ENCODE assay signal across 23 cellular contexts in genomic region chr22:22043296-22044078, GRCh38.
DNase-seq lines count a peak whose midpoint lies in the region; ATAC-seq and TF ChIP-seq lines count a peak whose summit lies in the region.
"Had no signal": no experiment of that assay in that cellular context is flagged by ENCODE, and none has a peak within 500 bp of the region (broad histone marks: within the 10 kb centered on the region; RNA-seq: fewer than 3 reads in every experiment).

No MANE protein-coding gene starts in this region.

- H3K27me3 ChIP-seq in spleen (replicated peaks in 1 of 7): no peaks in the 10 kb centered on the region
- H3K27me3 ChIP-seq: MG63, neutrophil had no signal

- CTCF ChIA-PET in HEK293T (lab: Yijun Ruan, JAX): interaction anchor here (0.6 to 1.5 kb wide), 3 partner anchors 17 to 428 kb away, joined by 3 to 5 read pairs (median 3); no protein-coding TSS in a partner anchor

- intact Hi-C loops in spleen (cut with DNase I; ENCODE audit: low total_unique reads): no loop called here

- peak overlapping the region in 1 of 8 donors; percentile 47 for H3K4me3 ChIP-seq in spleen
- H3K4me3 ChIP-seq: HAP-1, MG63 had no signal

- no peaks in the 10 kb centered on the region for H3K36me3 ChIP-seq in spleen
- H3K36me3 ChIP-seq: HAP-1, MG63, neutrophil had no signal

- TF ChIP-seq POLR2A in Raji (IDR thresholded peaks at IDR 0.05; ENCODE audit: insufficient read depth, low read depth, low read length): peak; percentile 80
- no peak for TF ChIP-seq POLR2A in spleen (IDR thresholded peaks at IDR 0.05)

- ATAC-seq in GM21723 (IDR thresholded peaks at IDR 0.05; ENCODE audit: unreplicated experiment) (peak; percentile 61), HG03139 (IDR thresholded peaks at IDR 0.05; ENCODE audit: unreplicated experiment) (no peak)
- ATAC-seq: HepG2; left ventricle myocardium superior; PC-3; stimulated activated naive CD8-positive, alpha-beta T cell treated with anti-CD3 and anti-CD28 coated beads, Interleukin-15, amount 100 ng/mL, for 72 hours had no signal

- peak overlapping the region in 5 of 8 donors; percentile 3 to 74 (median 40) for H3K27ac ChIP-seq in spleen
- H3K27ac ChIP-seq: neutrophil, VCaP had no signal

- H3K9me3 ChIP-seq in spleen: no peaks in the 10 kb centered on the region
- H3K9me3 ChIP-seq: HAP-1, MG63, neutrophil had no signal

- POLR2A ChIA-PET in HEK293T (lab: Yijun Ruan, JAX): interaction anchor here (1.3 kb wide), 1 partner anchor 10 kb away, joined by 4 read pairs; no protein-coding TSS in a partner anchor

- H3K4me1 ChIP-seq in spleen: peaks cover 0 to 12% (median 0%) of the 10 kb centered on the region in 6 donors
- H3K4me1 ChIP-seq: HAP-1 had no signal

- DNase-seq in spleen: no peak
- DNase-seq in HEK293T (ENCODE audit: extremely low spot score): no peak
- no peak for DNase-seq in HT-29 (ENCODE audit: low spot score)
- DNase-seq in glomerular visceral epithelial cell (ENCODE audit: extremely low spot score): no peak
- DNase-seq: activated gamma-delta T cell treated with Interleukin-2 at 50 U/mL for 16 hours; CD4-positive, alpha-beta memory T cell; dermis blood vessel endothelial cell; left ventricle myocardium superior; MG63; NCI-H146; NCI-H2171; NCI-H69; PC-3; stimulated activated naive CD8-positive, alpha-beta T cell treated with anti-CD3 and anti-CD28 coated beads, Interleukin-15, amount 100 ng/mL, for 72 hours; trophoblast cell had no signal

- peak; percentile 18 for TF ChIP-seq CTCF in GM12873 (IDR thresholded peaks at IDR 0.05; ENCODE audit: insufficient read depth, low read depth, low read length, missing control alignments)
- TF ChIP-seq CTCF in spleen (IDR thresholded peaks at IDR 0.05 in 8 of 11, conservative IDR thresholded peaks at IDR 0.05 in 3 of 11): no peak

- 60 to 71% (median 65%) methylated on average over 9 to 11 of the region's 11 CpGs for WGBS in spleen, 5 donors

TF ChIP-seq in HEK293T, 16 proteins besides CTCF, POLR2A, EP300 and RAD21:
- TF ChIP-seq FOXM1 (IDR thresholded peaks at IDR 0.05; ENCODE audit: borderline replicate concordance) (no peak), FOXK2 (IDR thresholded peaks at IDR 0.05) (no peak), PKNOX1 (IDR thresholded peaks at IDR 0.05) (no peak), LEF1 (IDR thresholded peaks at IDR 0.05; ENCODE audit: borderline replicate concordance) (no peak), NFRKB (IDR thresholded peaks at IDR 0.05) (no peak), SP1 (IDR thresholded peaks at IDR 0.05) (no peak), CTBP1 (IDR thresholded peaks at IDR 0.05; ENCODE audit: borderline replicate concordance) (no peak), ARNT (IDR thresholded peaks at IDR 0.05) (no peak), L3MBTL2 (conservative IDR thresholded peaks at IDR 0.05) (no peak), ZNF384 (IDR thresholded peaks at IDR 0.05) (no peak), ELF4 (IDR thresholded peaks at IDR 0.05) (no peak), HDGF (IDR thresholded peaks at IDR 0.05; ENCODE audit: borderline replicate concordance) (no peak), SUZ12 (IDR thresholded peaks at IDR 0.05) (no peak), FOXA1 (IDR thresholded peaks at IDR 0.05) (no peak), BHLHE40 (IDR thresholded peaks at IDR 0.05; ENCODE audit: borderline replicate concordance) (no peak), TARDBP (IDR thresholded peaks at IDR 0.05) (no peak)
